Comparison of ENCODE assay signal across 13 cellular contexts in the genomic region with DNA sequence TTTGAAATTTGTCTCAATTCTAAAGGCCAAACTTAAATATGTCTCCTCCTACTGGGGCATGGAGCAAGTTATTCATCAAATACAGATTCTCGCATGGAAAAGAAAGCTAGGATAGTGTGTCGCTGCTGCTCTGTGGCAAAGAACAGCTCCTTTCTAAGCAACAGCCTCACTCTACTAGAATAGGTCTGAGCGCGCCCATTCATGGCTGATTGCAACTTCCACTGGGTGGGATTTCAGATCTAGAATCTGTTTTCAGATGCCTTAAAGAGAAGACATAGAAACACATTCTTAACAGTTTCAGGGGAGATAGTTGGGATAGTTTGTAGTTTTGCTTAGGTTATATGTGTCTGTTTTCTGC. TPM values are rescaled to one million over a fixed set of nuclear protein-coding genes. Genes with fewer than 3 reads are reported as not detected.
DNase-seq lines count a peak whose midpoint lies in the region; ATAC-seq and TF ChIP-seq lines count a peak whose summit lies in the region.
"Had no signal": no experiment of that assay in that cellular context is flagged by ENCODE, and none has a peak within 500 bp of the region (broad histone marks: within the 10 kb centered on the region; RNA-seq: fewer than 3 reads in every experiment).

No MANE protein-coding gene starts in this region.

- ATAC-seq in HG02763 (IDR thresholded peaks at IDR 0.05; ENCODE audit: unreplicated experiment) (no peak), HG02642 (IDR thresholded peaks at IDR 0.05; ENCODE audit: poor library complexity, unreplicated experiment) (no peak), GM19035 (IDR thresholded peaks at IDR 0.05; ENCODE audit: unreplicated experiment) (no peak)
- ATAC-seq: activated CD4-positive, CD25-positive, alpha-beta regulatory T cell treated with anti-CD3 and anti-CD28 coated beads, Interleukin-2, amount 50 U/mL, for 24 hours; PC-3 had no signal

- H4K20me1 ChIP-seq in Karpas-422 (ENCODE audit: insufficient read depth, low read depth, low read length) = 0 out of 2 replicates have a peak, but pooled peaks cover 4% of the 10 kb centered on the region

- DNase-seq in CD14-positive monocyte (ENCODE audit: low spot score) (no peak), Karpas-422 (no peak)
- no peak for DNase-seq in activated effector memory CD4-positive, alpha-beta T cell treated with anti-CD3 and anti-CD28 coated beads, Interleukin-2, amount 50 U/mL, for 16 hours
- DNase-seq: cerebellar nuclear complex, NCI-H1436, PC-3 had no signal

- H3K4me3 Mint-ChIP-seq in CD14-positive monocyte = peak overlapping the region; percentile 89 to 94
- peak overlapping the region; percentile 65 to 84 (median 82) for H3K4me3 Mint-ChIP-seq in nephron

- peaks cover 31 to 47% of the 10 kb centered on the region in 2 donors for H3K36me3 Mint-ChIP-seq in CD14-positive monocyte
- H3K36me3 Mint-ChIP-seq in nephron (ENCODE audit: low read depth) = no peaks in the 10 kb centered on the region

- H3K9me3 ChIP-seq in Karpas-422 (ENCODE audit: low read length) = no peaks in the 10 kb centered on the region
- H3K9me3 ChIP-seq in duodenal mucosa (ENCODE audit: control insufficient read depth in 1 of 2, low read length in 2 of 2) = no peaks in the 10 kb centered on the region

- H3K27ac ChIP-seq in Karpas-422 (ENCODE audit: low read length) = peak overlapping the region; percentile 96
- peak overlapping the region; percentile 3 for H3K27ac ChIP-seq in duodenal mucosa (ENCODE audit: low read depth, low read length)

- H3K9me2 ChIP-seq in Karpas-422 (replicated peaks; ENCODE audit: insufficient read depth, low read length) = no peaks in the 10 kb centered on the region

- H3K4me3 ChIP-seq in Karpas-422 (ENCODE audit: low read length) (peak overlapping the region; percentile 92), duodenal mucosa (ENCODE audit: low read depth in 1 of 2, low read length in 2 of 2) (no peak overlapping the region)

- peak overlapping the region in 2 of 7 donors; percentile 30 to 87 for H3K27ac Mint-ChIP-seq in CD14-positive monocyte
- no peak overlapping the region for H3K27ac Mint-ChIP-seq in nephron

- TF ChIP-seq CTCF in CD14-positive monocyte (IDR thresholded peaks at IDR 0.05) = no peak
- no peak for TF ChIP-seq CTCF in nephron (IDR thresholded peaks at IDR 0.05; ENCODE audit: unreplicated experiment in 3 of 3)

- H3K4me1 Mint-ChIP-seq in CD14-positive monocyte (peaks cover 69% of the 10 kb centered on the region), nephron (peaks cover 16% of the 10 kb centered on the region)

- peaks cover 77% of the 10 kb centered on the region for H3K4me1 ChIP-seq in Karpas-422 (ENCODE audit: low read length)
- peaks cover 16 to 19% of the 10 kb centered on the region in 2 donors for H3K4me1 ChIP-seq in duodenal mucosa (ENCODE audit: control insufficient read depth in 1 of 2, insufficient read depth in 2 of 2, low read length in 2 of 2)

- H3K9ac ChIP-seq in Karpas-422 (ENCODE audit: low read length) (peak overlapping the region; percentile 86), duodenal mucosa (ENCODE audit: low read depth in 1 of 2, low read length in 2 of 2) (peak overlapping the region in 1 of 2 donors; percentile 5)

- intact Hi-C loops in CD14-positive monocyte (cut with micrococcal nuclease) = loop anchor here (5.0 to 10.0 kb wide), 4 partner anchors 33 to 195 kb away; no protein-coding TSS in a partner anchor

- H3K79me2 ChIP-seq in Karpas-422 (ENCODE audit: low read length) = peaks cover 10% of the 10 kb centered on the region; the same call in 1 of the 2 replicates

- peaks cover 24 to 46% (median 33%) of the 10 kb centered on the region in 3 donors for H3K27me3 Mint-ChIP-seq in CD14-positive monocyte (ENCODE audit: low read depth in 3 of 3)
- H3K27me3 Mint-ChIP-seq in nephron (ENCODE audit: low read depth) = peaks cover 70% of the 10 kb centered on the region

- H3K9me3 Mint-ChIP-seq in CD14-positive monocyte (peaks cover 3 to 16% (median 10%) of the 10 kb centered on the region in 7 donors), nephron (no peaks in the 10 kb centered on the region)

- H2AFZ ChIP-seq in Karpas-422 (ENCODE audit: low read length) = no peak overlapping the region

- H3K36me3 ChIP-seq in Karpas-422 (ENCODE audit: insufficient read depth, low read length) (peaks cover 29% of the 10 kb centered on the region), duodenal mucosa (ENCODE audit: control insufficient read depth in 1 of 2, insufficient read depth in 2 of 2, low read length in 2 of 2) (no peaks in the 10 kb centered on the region)

- H3K4me2 ChIP-seq in Karpas-422 (ENCODE audit: low read depth, low read length, poor library complexity, severe bottlenecking) = peak overlapping the region; percentile 66

- H3K27me3 ChIP-seq in Karpas-422 (ENCODE audit: low read length) = no peaks in the 10 kb centered on the region
- H3K27me3 ChIP-seq in duodenal mucosa (ENCODE audit: control insufficient read depth in 1 of 2, insufficient read depth in 2 of 2, low read length in 2 of 2) = peaks cover 19 to 37% of the 10 kb centered on the region in 2 donors

RNA-seq across cellular contexts. Expression of gene RGCC, which starts 2.4 kb away (rescaled TPM):
- 10 to 100 TPM in 1 of 2 donors, 1 to 10 TPM in 1; 4.3 to 26.0 TPM for polyA plus RNA-seq in CD14-positive monocyte
- 69.3 and 109 TPM in 2 replicates for total RNA-seq in Karpas-422 (2014; rRNA removed; shearing (Covaris generic); ENCODE audit: low replicate concordance)
- polyA plus RNA-seq: H1 had no signal
